25 cellular contexts compared by ENCODE assay signal in the genomic region with DNA sequence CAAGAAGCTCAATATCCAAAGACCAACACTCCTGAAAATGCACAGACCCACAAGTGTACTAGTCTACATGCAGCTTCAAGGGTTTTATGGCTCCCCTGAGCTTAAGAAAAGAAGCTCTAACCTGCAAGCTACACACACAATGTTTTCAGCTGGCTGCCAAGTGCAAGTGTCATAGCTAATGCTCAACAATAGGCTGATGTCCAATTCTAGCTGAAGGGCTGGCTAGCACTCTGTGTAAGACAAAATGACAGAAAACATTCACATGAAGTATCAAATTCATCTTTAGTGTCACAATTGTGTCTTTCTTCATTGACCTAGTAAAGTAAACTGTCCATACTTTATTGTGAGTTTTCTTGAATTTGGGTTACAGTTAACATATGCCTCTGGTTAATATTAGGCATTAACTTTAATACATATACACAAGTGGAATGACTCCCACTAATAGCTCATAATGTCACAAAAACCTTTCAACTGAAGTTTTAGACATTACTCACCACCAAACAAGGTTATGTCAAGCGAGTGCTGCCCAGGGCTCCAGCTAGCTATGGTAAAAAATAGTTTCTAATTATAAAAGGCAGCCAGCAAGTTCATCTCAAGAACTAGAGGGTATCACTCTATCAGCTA. TPM values are rescaled to one million over a fixed set of nuclear protein-coding genes. Genes with fewer than 3 reads are reported as not detected.
DNase-seq lines count a peak whose midpoint lies in the region; ATAC-seq and TF ChIP-seq lines count a peak whose summit lies in the region.
"Had no signal": no experiment of that assay in that cellular context is flagged by ENCODE, and none has a peak within 500 bp of the region (broad histone marks: within the 10 kb centered on the region; RNA-seq: fewer than 3 reads in every experiment).

No MANE protein-coding gene starts in this region.

- TF ChIP-seq POLR2A in thyroid gland (IDR thresholded peaks at IDR 0.05) (no peak), GM18505 (IDR thresholded peaks at IDR 0.05; ENCODE audit: borderline replicate concordance, extremely low read depth, insufficient read depth, insufficient read length) (no peak)

- H3K9me3 Mint-ChIP-seq in HFFc6: no peaks in the 10 kb centered on the region
- H3K9me3 Mint-ChIP-seq: activated CD4-positive, alpha-beta T cell treated with anti-CD3 and anti-CD28 coated beads, Interleukin-2, amount 10 ng/mL, durations not matched to agents 24 days and 14 days; activated naive CD4-positive, alpha-beta T cell treated with anti-CD3 and anti-CD28 coated beads, Interleukin-2, amount 50 U/mL, for 72 hours; neural progenitor cell had no signal

- H3K36me3 ChIP-seq in thyroid gland: no peaks in the 10 kb centered on the region
- H3K36me3 ChIP-seq: HAP-1, lower lobe of right lung, neural progenitor cell had no signal

- H3K4me3 ChIP-seq in right cardiac atrium (ENCODE audit: low read length): no peak overlapping the region
- H3K4me3 ChIP-seq in thyroid gland (replicated peaks in 1 of 3): no peak overlapping the region
- H3K4me3 ChIP-seq: HAP-1, lower lobe of right lung, mucosa of descending colon, neural progenitor cell, skin epidermis had no signal

- H3K27ac ChIP-seq in right cardiac atrium (ENCODE audit: low read length): no peak overlapping the region
- H3K27ac ChIP-seq in thyroid gland: no peak overlapping the region
- H3K27ac ChIP-seq: epithelial cell of prostate, lower lobe of right lung, neural progenitor cell, skin epidermis had no signal

- no peaks in the 10 kb centered on the region for H3K9me3 ChIP-seq in right cardiac atrium (ENCODE audit: control insufficient read depth, low read length)
- H3K9me3 ChIP-seq in thyroid gland: no peaks in the 10 kb centered on the region
- H3K9me3 ChIP-seq: HAP-1, lower lobe of right lung, mucosa of descending colon had no signal

- TF ChIP-seq CTCF in HFFc6 (IDR thresholded peaks at IDR 0.05) (no peak), thyroid gland (IDR thresholded peaks at IDR 0.05) (no peak)

- H3K36me3 Mint-ChIP-seq in HFFc6 (ENCODE audit: low read depth): no peaks in the 10 kb centered on the region
- H3K36me3 Mint-ChIP-seq: activated naive CD4-positive, alpha-beta T cell treated with anti-CD3 and anti-CD28 coated beads, Interleukin-2, amount 50 U/mL, for 72 hours; CD14-positive monocyte; neural progenitor cell had no signal

- ATAC-seq in right cardiac atrium: peak; percentile 40 to 51
- ATAC-seq in GM18505 (IDR thresholded peaks at IDR 0.05; ENCODE audit: unreplicated experiment): no peak
- ATAC-seq: activated naive CD4-positive, alpha-beta T cell treated with anti-CD3 and anti-CD28 coated beads, Interleukin-2, amount 50 U/mL, for 72 hours; lower lobe of right lung; mucosa of descending colon had no signal

- intact Hi-C loops in right cardiac atrium (cut with DNase I) (no loop called here), thyroid gland (cut with DNase I) (no loop called here)

- H3K27ac Mint-ChIP-seq in HFFc6: 0 out of 2 replicates have a peak overlapping the region, but pooled peaks have one; percentile 38
- H3K27ac Mint-ChIP-seq: activated CD4-positive, alpha-beta T cell treated with anti-CD3 and anti-CD28 coated beads, Interleukin-2, amount 10 ng/mL, durations not matched to agents 24 days and 14 days; activated naive CD4-positive, alpha-beta T cell treated with anti-CD3 and anti-CD28 coated beads, Interleukin-2, amount 50 U/mL, for 72 hours; CD14-positive monocyte; neural progenitor cell had no signal

- peak; percentile 46 for DNase-seq in HFFc6
- peak; percentile 4 for DNase-seq in astrocyte of the hippocampus (ENCODE audit: low read depth, low spot score)
- DNase-seq in right cardiac atrium: peak in 1 of 3 donors; percentile 51
- peak; percentile 54 to 57 for DNase-seq in thyroid gland
- DNase-seq in SKM-1 treated with dmso at 0.1 percent for 144 hours (lab: John Stamatoyannopoulos, UW; ENCODE audit: unreplicated experiment): no peak
- no peak for DNase-seq in activated CD4-positive, alpha-beta T cell treated with anti-CD3 and anti-CD28 coated beads for 1 hour
- DNase-seq: activated CD4-positive, alpha-beta T cell treated with anti-CD3 and anti-CD28 coated beads, Interleukin-2, amount 10 ng/mL, durations not matched to agents 24 days and 14 days; activated T-cell treated with anti-CD3 and anti-CD28 coated beads, Interleukin-2, amount 50 U/mL, for 48 hours; hypothalamus; Karpas-422; lower lobe of right lung; mucosa of descending colon; MV-4-11; NCI-H146; NCI-H526 treated with DMSO at 0.1 percent for 48 hours; posterior cingulate gyrus; substantia nigra had no signal

- no peaks in the 10 kb centered on the region for H3K27me3 ChIP-seq in right cardiac atrium (ENCODE audit: control insufficient read depth, insufficient read depth)
- H3K27me3 ChIP-seq in thyroid gland: no peaks in the 10 kb centered on the region
- H3K27me3 ChIP-seq: neural progenitor cell had no signal

- H3K4me3 Mint-ChIP-seq in HFFc6: no peak overlapping the region
- H3K4me3 Mint-ChIP-seq: activated CD4-positive, alpha-beta T cell treated with anti-CD3 and anti-CD28 coated beads, Interleukin-2, amount 10 ng/mL, durations not matched to agents 24 days and 14 days; CD14-positive monocyte; neural progenitor cell had no signal

- peaks cover 58% of the 10 kb centered on the region for H3K4me1 Mint-ChIP-seq in HFFc6 (ENCODE audit: low read depth)
- H3K4me1 Mint-ChIP-seq: activated CD4-positive, alpha-beta T cell treated with anti-CD3 and anti-CD28 coated beads, Interleukin-2, amount 10 ng/mL, durations not matched to agents 24 days and 14 days; CD14-positive monocyte had no signal

- no peaks in the 10 kb centered on the region for H3K4me1 ChIP-seq in right cardiac atrium (ENCODE audit: control insufficient read depth, insufficient read depth, low read length)
- peaks cover under 1 to 14% of the 10 kb centered on the region in 2 donors for H3K4me1 ChIP-seq in thyroid gland
- H3K4me1 ChIP-seq: HAP-1, lower lobe of right lung, neural progenitor cell had no signal

- WGBS in right cardiac atrium: 63% methylated on average over 1 of the region's 1 CpG
- 81 to 94% methylated on average over 1 of the region's 1 CpG for WGBS in thyroid gland, 2 donors

- no peaks in the 10 kb centered on the region for H3K27me3 Mint-ChIP-seq in HFFc6 (ENCODE audit: insufficient read depth)
- H3K27me3 Mint-ChIP-seq: activated CD4-positive, alpha-beta T cell treated with anti-CD3 and anti-CD28 coated beads, Interleukin-2, amount 10 ng/mL, durations not matched to agents 24 days and 14 days had no signal

RNA-seq across cellular contexts. Expression of a gene that starts 15.1 kb away (rescaled TPM):
- total RNA-seq in HFFc6 (2021; fragmentation: NEBNext Ultra II Directional; extraction: Animal tissue kit (Norgen Biotek cat#: 25700)): 10 to 100 TPM; 12.4 to 27.8 (median 24.6) TPM
- total RNA-seq in right cardiac atrium: 10 to 100 TPM; 33.2 to 69.5 (median 51.5) TPM
- polyA plus RNA-seq in right cardiac atrium: 14.5 TPM
- total RNA-seq in thyroid gland: 100 to 1,000 TPM in 2 of 4 donors, 10 to 100 TPM in 2; 68.7 to 133 (median 96.8) TPM
- total RNA-seq: activated CD4-positive, alpha-beta T cell treated with anti-CD3 and anti-CD28 coated beads, Interleukin-2, amount 10 ng/mL, durations not matched to agents 24 days and 14 days; T-helper 2 cell treated with Interferon-gamma antibody and Interleukin-4, amounts not matched to agents 100 ng/mL and 5 ng/mL, for 36 hours had no signal
- polyA plus RNA-seq: CD14-positive monocyte had no signal

Comparison
In these comparisons a context has a peak if more than half of its experiments do, and no peak if none do; other contexts are left out.
1. DNase-seq: peak in HFFc6 (single experiment), astrocyte of the hippocampus (single experiment) and thyroid gland (2 of 2); none in SKM-1 treated with dmso at 0.1 percent for 144 hours (single experiment) and activated CD4-positive, alpha-beta T cell treated with anti-CD3 and anti-CD28 coated beads for 1 hour (single experiment).